Comparison of ENCODE assay signal across 1 cellular context in the genomic region with DNA sequence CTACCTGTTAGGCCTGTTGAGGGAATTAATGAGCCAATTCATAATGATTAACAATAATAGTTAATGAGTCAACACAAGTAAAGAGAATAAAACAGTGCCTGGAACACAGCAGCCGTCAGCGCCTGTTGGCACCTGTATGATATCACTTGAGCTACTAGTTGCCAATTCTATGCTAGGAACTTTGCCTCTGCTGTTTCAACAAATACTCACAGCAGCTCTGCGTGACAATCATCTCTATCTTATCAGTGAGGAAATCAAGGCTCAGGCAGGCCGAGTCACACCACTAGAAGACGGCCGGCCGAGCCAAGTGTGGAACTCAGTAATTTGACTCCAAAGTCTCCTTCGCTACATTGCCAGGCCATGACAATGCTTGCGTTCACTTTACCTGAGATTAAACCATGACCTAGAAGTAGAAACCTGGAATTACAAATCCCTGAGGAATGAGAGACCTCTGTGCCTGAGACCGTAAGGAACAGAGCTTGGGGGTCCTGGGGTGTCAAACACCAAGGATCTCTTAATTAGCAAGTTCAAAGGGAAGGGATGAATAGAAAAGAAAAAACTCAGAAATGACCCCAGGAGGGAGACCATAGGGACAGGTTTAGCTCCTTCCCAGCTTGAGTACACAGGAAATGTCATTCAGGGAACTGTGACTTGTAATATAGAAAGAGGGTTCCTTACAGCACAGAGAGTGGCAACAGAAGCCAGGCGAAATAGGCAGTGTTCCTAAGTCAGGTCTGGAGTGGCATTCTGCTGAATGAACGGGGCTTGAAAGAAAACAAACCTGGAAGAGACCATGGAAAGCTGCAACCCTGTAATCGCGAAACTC.
TF ChIP-seq lines count a peak whose summit lies in the region.

No MANE protein-coding gene starts in this region.

TF ChIP-seq in HCT116, 20 proteins besides CTCF, POLR2A, EP300 and RAD21 (continued from another document):
- TF ChIP-seq, protein P1, sequence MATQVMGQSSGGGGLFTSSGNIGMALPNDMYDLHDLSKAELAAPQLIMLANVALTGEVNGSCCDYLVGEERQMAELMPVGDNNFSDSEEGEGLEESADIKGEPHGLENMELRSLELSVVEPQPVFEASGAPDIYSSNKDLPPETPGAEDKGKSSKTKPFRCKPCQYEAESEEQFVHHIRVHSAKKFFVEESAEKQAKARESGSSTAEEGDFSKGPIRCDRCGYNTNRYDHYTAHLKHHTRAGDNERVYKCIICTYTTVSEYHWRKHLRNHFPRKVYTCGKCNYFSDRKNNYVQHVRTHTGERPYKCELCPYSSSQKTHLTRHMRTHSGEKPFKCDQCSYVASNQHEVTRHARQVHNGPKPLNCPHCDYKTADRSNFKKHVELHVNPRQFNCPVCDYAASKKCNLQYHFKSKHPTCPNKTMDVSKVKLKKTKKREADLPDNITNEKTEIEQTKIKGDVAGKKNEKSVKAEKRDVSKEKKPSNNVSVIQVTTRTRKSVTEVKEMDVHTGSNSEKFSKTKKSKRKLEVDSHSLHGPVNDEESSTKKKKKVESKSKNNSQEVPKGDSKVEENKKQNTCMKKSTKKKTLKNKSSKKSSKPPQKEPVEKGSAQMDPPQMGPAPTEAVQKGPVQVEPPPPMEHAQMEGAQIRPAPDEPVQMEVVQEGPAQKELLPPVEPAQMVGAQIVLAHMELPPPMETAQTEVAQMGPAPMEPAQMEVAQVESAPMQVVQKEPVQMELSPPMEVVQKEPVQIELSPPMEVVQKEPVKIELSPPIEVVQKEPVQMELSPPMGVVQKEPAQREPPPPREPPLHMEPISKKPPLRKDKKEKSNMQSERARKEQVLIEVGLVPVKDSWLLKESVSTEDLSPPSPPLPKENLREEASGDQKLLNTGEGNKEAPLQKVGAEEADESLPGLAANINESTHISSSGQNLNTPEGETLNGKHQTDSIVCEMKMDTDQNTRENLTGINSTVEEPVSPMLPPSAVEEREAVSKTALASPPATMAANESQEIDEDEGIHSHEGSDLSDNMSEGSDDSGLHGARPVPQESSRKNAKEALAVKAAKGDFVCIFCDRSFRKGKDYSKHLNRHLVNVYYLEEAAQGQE (IDR thresholded peaks at IDR 0.05; ENCODE audit: low read depth), result no peak
- TF ChIP-seq SIN3A (IDR thresholded peaks at IDR 0.05; ENCODE audit: low read depth), result peak; percentile 58; the same call in 1 of the 2 replicates
- peak; percentile 24; the same call in 1 of the 2 replicates for TF ChIP-seq SRF (IDR thresholded peaks at IDR 0.05; ENCODE audit: low read depth)
- no peak for TF ChIP-seq EGR1 (IDR thresholded peaks at IDR 0.05; ENCODE audit: low read depth)
- peak; percentile 68 for TF ChIP-seq TCF7L2 (IDR thresholded peaks at IDR 0.05; ENCODE audit: borderline replicate concordance, extremely low read depth, insufficient read depth, insufficient read length)
- peak; percentile 94 for TF ChIP-seq SP1 (IDR thresholded peaks at IDR 0.05; ENCODE audit: low read depth)
- peak; percentile 93 for TF ChIP-seq JUND (IDR thresholded peaks at IDR 0.05)
